ENCODE assay signal across 27 cellular contexts in the genomic region with DNA sequence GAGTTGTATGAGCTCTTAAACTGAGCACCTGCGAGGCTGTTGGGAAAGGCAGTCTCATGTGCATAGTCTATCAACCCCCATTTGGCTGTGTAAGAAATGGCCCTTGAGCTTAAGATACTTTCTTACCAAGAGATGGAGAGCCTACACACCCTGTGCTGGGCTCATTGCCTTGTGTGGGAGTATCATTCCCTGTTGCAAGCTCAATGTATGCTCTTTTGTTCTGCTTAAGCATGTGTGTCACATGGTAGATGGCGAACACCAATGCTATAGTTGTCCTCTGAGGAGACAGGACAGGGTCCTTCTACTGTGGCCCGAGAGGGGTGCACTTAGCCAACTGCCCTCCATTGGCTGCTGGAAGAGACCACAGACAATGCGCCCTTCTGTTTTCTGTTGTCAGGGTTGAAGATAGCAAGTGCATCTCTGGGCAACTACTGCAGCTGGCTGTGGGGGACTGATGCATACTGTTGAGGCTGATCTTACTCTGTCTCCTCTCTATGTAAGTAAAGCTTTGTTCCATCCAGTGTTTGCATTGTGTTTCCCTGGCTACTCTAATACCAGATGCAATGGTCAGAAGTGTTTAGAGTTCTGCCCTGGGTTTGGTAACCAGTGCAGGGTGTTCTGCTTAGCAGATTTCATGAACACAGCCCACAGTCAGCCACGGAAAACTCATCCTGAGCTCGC.
DNase-seq lines count a peak whose midpoint lies in the region; ATAC-seq and TF ChIP-seq lines count a peak whose summit lies in the region.
"Had no signal": no experiment of that assay in that cellular context is flagged by ENCODE, and none has a peak within 500 bp of the region (broad histone marks: within the 10 kb centered on the region; RNA-seq: fewer than 3 reads in every experiment).

No MANE protein-coding gene starts in this region.

- H3K4me3 ChIP-seq in testis, result no peak overlapping the region
- H3K4me3 ChIP-seq in prostate gland, result no peak overlapping the region
- H3K4me3 ChIP-seq: pancreas, Peyer's patch, sigmoid colon, upper lobe of right lung had no signal

- intact Hi-C loops in testis (cut with DNase I; ENCODE audit: low total_unique reads) (no loop called here), prostate gland (cut with DNase I) (no loop called here)

- H3K36me3 ChIP-seq in testis (ENCODE audit: low read depth, missing control alignments) (no peaks in the 10 kb centered on the region), prostate gland (no peaks in the 10 kb centered on the region)
- H3K36me3 ChIP-seq: pancreas, Peyer's patch, sigmoid colon, upper lobe of right lung had no signal

- no peak overlapping the region for H3K27ac ChIP-seq in testis
- no peak overlapping the region for H3K27ac ChIP-seq in prostate gland
- H3K27ac ChIP-seq: pancreas, Peyer's patch, upper lobe of right lung, VCaP had no signal

- WGBS in testis, 2 donors, result 72 to 76% methylated on average over 4 to 6 of the region's 6 CpGs
- 96% methylated on average over 6 of the region's 6 CpGs for WGBS in prostate gland

- H3K4me1 ChIP-seq in testis (no peaks in the 10 kb centered on the region), prostate gland (replicated peaks) (no peaks in the 10 kb centered on the region)
- H3K4me1 ChIP-seq: pancreas, Peyer's patch, sigmoid colon, upper lobe of right lung had no signal

- DNase-seq in NCI-H748 (lab: John Stamatoyannopoulos, UW; ENCODE audit: unreplicated experiment) (peak; percentile 39), NCI-H748 treated with DMSO at 0.1 percent for 48 hours (lab: John Stamatoyannopoulos, UW) (no peak), globus pallidus (ENCODE audit: low spot score) (peak; percentile 98), nucleus accumbens (lab: John Stamatoyannopoulos, UW) (peak in 54 of 56 donors; percentile 27 to 96 (median 84)), testis (peak; percentile 73), prostate gland (ENCODE audit: low spot score) (no peak), kidney glomerular epithelial cell (lab: John Stamatoyannopoulos, UW) (no peak)
- DNase-seq: activated CD4-positive, alpha-beta T cell treated with anti-CD3 and anti-CD28 coated beads for 4 hours; amniotic stem cell; CD8-positive, alpha-beta T cell; effector CD4-positive, alpha-beta T cell; GOT3; IMR-90; islet precursor cell; NCI-H1436 treated with DMSO at 0.1 percent for 48 hours; NCI-H345; NCI-H69; pancreas; Peyer's patch; SHP77; sigmoid colon; stimulated activated CD4-positive, alpha-beta T cell treated with anti-CD3 and anti-CD28 coated beads, Interleukin-12 subunit alpha, Interleukin-12 subunit beta, amount 100 ng/mL, for 4 hours; stimulated activated CD4-positive, alpha-beta T cell treated with anti-CD3 and anti-CD28 coated beads, Interleukin-4, amount 100 ng/mL, for 1 hour; T1000; upper lobe of right lung had no signal

- no peak for ATAC-seq in esophagus mucosa
- ATAC-seq: CD8-positive, alpha-beta T cell; pancreas; upper lobe of right lung had no signal

- H3K27me3 ChIP-seq in testis (no peaks in the 10 kb centered on the region), prostate gland (replicated peaks; ENCODE audit: insufficient read depth) (peaks cover 6% of the 10 kb centered on the region)
- H3K27me3 ChIP-seq: pancreas, Peyer's patch, sigmoid colon, upper lobe of right lung had no signal

- TF ChIP-seq CTCF in testis (IDR thresholded peaks at IDR 0.05) (no peak), prostate gland (IDR thresholded peaks at IDR 0.05) (no peak)

- no peak for TF ChIP-seq POLR2A in testis (IDR thresholded peaks at IDR 0.05)
- no peak for TF ChIP-seq POLR2A in prostate gland (IDR thresholded peaks at IDR 0.05)

- H3K9me3 ChIP-seq in testis, result no peaks in the 10 kb centered on the region
- no peaks in the 10 kb centered on the region for H3K9me3 ChIP-seq in prostate gland
- H3K9me3 ChIP-seq: pancreas, Peyer's patch, sigmoid colon, upper lobe of right lung had no signal

Comparison
In these comparisons a context has a peak if more than half of its experiments do, and no peak if none do; other contexts are left out.
1. DNase-seq: peak in NCI-H748 (single experiment), globus pallidus (single experiment), nucleus accumbens (54 of 56) and testis (single experiment); none in NCI-H748 treated with DMSO at 0.1 percent for 48 hours (single experiment), prostate gland (single experiment) and kidney glomerular epithelial cell (single experiment).